In the genomic region with DNA sequence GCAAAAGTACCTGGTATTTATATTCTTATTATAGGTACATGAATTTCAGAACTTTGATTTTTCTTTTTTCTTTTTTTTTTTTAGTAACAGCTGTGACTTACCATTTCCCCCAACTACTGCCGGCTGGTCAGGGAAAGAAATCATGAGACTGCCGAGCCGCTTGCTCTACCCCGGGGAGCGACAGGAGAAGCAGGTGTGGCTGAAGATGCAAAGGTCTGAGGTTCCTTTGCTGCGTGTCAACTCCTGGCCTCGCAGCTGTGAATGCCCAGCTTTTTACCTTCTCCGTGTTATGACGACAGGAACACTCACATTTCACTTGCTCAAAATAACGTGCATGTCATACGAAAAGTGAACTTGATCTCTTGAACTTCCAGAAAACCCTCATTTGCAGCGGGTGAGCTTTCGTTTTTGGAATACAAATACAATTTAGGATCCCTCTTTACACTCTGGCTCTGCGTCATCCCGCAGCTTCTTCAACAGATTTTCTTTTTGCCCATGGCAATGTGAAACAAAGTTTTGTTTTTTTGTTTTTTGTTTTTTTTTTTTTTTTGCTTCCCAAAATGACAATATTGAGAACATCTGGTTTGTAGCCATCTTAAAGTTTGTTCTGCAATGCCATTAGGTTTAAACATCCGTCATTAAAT, we compare ENCODE assay signal across 2 cellular contexts.
TF ChIP-seq lines count a peak whose summit lies in the region.

No MANE protein-coding gene starts in this region.

TF ChIP-seq in GM23338, 12 proteins besides CTCF, POLR2A, EP300 and RAD21 (continued from another document):
- TF ChIP-seq EZH2phosphoT487 (IDR thresholded peaks at IDR 0.05; ENCODE audit: unreplicated experiment) (no peak), ZNF114 (CRISPR knock-in tag; IDR thresholded peaks at IDR 0.05) (no peak), EZH2 (IDR thresholded peaks at IDR 0.05; ENCODE audit: low read depth, unreplicated experiment) (no peak)

TF ChIP-seq in WTC11, 78 proteins besides CTCF, POLR2A, EP300 and RAD21 (continued from another document):
- TF ChIP-seq SOX15 (CRISPR knock-in tag; IDR thresholded peaks at IDR 0.05) (no peak), ZNF219 (CRISPR knock-in tag; IDR thresholded peaks at IDR 0.05; ENCODE audit: borderline replicate concordance) (no peak), RORB (CRISPR knock-in tag; IDR thresholded peaks at IDR 0.05) (no peak), ZNF396 (CRISPR knock-in tag; IDR thresholded peaks at IDR 0.05; ENCODE audit: borderline replicate concordance) (no peak)
- TF ChIP-seq, protein P1, sequence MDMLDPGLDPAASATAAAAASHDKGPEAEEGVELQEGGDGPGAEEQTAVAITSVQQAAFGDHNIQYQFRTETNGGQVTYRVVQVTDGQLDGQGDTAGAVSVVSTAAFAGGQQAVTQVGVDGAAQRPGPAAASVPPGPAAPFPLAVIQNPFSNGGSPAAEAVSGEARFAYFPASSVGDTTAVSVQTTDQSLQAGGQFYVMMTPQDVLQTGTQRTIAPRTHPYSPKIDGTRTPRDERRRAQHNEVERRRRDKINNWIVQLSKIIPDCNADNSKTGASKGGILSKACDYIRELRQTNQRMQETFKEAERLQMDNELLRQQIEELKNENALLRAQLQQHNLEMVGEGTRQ (CRISPR knock-in tag; IDR thresholded peaks at IDR 0.05), result no peak
